ENCODE assay signal across 16 cellular contexts in the genomic region with DNA sequence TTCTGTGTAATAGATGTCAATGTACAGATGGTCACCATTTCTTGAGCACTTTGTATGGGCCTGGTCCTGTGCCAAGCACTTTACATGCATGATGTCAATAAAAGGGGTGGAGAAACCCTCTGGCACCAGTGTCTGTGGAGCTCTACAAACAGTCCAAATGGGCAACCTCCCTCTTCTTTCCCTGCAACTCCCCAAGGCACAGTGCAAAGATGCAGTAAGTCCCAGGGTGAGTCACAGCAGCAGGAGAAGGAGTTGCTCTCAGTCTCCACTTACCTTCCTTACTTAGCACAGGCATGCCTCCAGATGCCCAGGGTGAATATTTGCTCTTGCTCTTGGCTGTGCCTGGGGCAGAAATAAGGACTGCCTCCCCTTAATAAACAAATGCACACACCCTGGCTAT. TPM values are rescaled to one million over a fixed set of nuclear protein-coding genes. Genes with fewer than 3 reads are reported as not detected.
A peak's percentile ranks its signal among the peaks of the same experiment; 100 is the strongest.
DNase-seq lines count a peak whose midpoint lies in the region; ATAC-seq, FAIRE-seq and TF ChIP-seq lines count a peak whose summit lies in the region.
"Had no signal": no experiment of that assay in that cellular context is flagged by ENCODE, and none has a peak within 500 bp of the region (broad histone marks: within the 10 kb centered on the region; RNA-seq: fewer than 3 reads in every experiment).

No MANE protein-coding gene starts in this region.

- POLR2A ChIA-PET in activated CD4-positive, alpha-beta T cell treated with anti-CD3 and anti-CD28 coated beads for 36 hours (lab: Charles Lee): interaction anchor here (1.0 kb wide), 1 partner anchor 121 kb away, joined by 5 read pairs; no protein-coding TSS in a partner anchor

- ATAC-seq in activated CD4-positive, alpha-beta T cell treated with anti-CD3 and anti-CD28 coated beads for 36 hours: no peak

- no peaks in the 10 kb centered on the region for H3K9me3 ChIP-seq in stomach
- no peaks in the 10 kb centered on the region for H3K9me3 ChIP-seq in endodermal cell (ENCODE audit: control insufficient read depth, low read length)
- H3K9me3 ChIP-seq: thyroid gland had no signal

- no peak overlapping the region for H3K9ac ChIP-seq in endodermal cell (ENCODE audit: extremely low read depth, low read length, poor library complexity, severe bottlenecking)

- H3K4me3 ChIP-seq in stomach (no peak overlapping the region), endodermal cell (ENCODE audit: low read length) (no peak overlapping the region)
- H3K4me3 ChIP-seq: thyroid gland had no signal

- FAIRE-seq in HTR-8/SVneo (lab: Jason Lieb, UNC): no peak

- H3K36me3 ChIP-seq in stomach: peaks cover 0 to 53% (median 37%) of the 10 kb centered on the region in 4 donors
- peaks cover 18% of the 10 kb centered on the region for H3K36me3 ChIP-seq in endodermal cell (ENCODE audit: control insufficient read depth, insufficient read depth, low read length)

- TF ChIP-seq POLR2A in stomach (IDR thresholded peaks at IDR 0.05): no peak

- no peaks in the 10 kb centered on the region for H3K9me3 Mint-ChIP-seq in activated CD4-positive, alpha-beta T cell treated with anti-CD3 and anti-CD28 coated beads for 36 hours (ENCODE audit: low read depth)
- H3K9me3 Mint-ChIP-seq in endodermal cell: no peaks in the 10 kb centered on the region

- H3K27ac Mint-ChIP-seq in activated CD4-positive, alpha-beta T cell treated with anti-CD3 and anti-CD28 coated beads for 36 hours: peak overlapping the region; percentile 33
- no peak overlapping the region for H3K27ac Mint-ChIP-seq in endodermal cell
- H3K27ac Mint-ChIP-seq: brain had no signal

- H3K4me3 Mint-ChIP-seq in activated CD4-positive, alpha-beta T cell treated with anti-CD3 and anti-CD28 coated beads for 36 hours: no peak overlapping the region
- H3K4me3 Mint-ChIP-seq in endodermal cell: no peak overlapping the region
- H3K4me3 Mint-ChIP-seq: brain had no signal

- peaks cover 63% of the 10 kb centered on the region for H3K4me1 Mint-ChIP-seq in activated CD4-positive, alpha-beta T cell treated with anti-CD3 and anti-CD28 coated beads for 36 hours
- peaks cover 13% of the 10 kb centered on the region for H3K4me1 Mint-ChIP-seq in endodermal cell

- no peaks in the 10 kb centered on the region for H3K27me3 Mint-ChIP-seq in activated CD4-positive, alpha-beta T cell treated with anti-CD3 and anti-CD28 coated beads for 36 hours
- H3K27me3 Mint-ChIP-seq in endodermal cell (ENCODE audit: insufficient read depth): peaks cover 15% of the 10 kb centered on the region

- H3K36me3 Mint-ChIP-seq in activated CD4-positive, alpha-beta T cell treated with anti-CD3 and anti-CD28 coated beads for 36 hours (ENCODE audit: low read depth): peaks cover 50% of the 10 kb centered on the region
- peaks cover 37% of the 10 kb centered on the region for H3K36me3 Mint-ChIP-seq in endodermal cell (ENCODE audit: low read depth)

- H3K27me3 ChIP-seq in stomach: no peaks in the 10 kb centered on the region
- peaks cover 11% of the 10 kb centered on the region for H3K27me3 ChIP-seq in endodermal cell (ENCODE audit: control insufficient read depth, insufficient read depth, low read length, poor library complexity, severe bottlenecking)
- H3K27me3 ChIP-seq: thyroid gland had no signal

- peaks cover 4 to 34% (median 28%) of the 10 kb centered on the region in 4 donors for H3K4me1 ChIP-seq in stomach
- no peaks in the 10 kb centered on the region for H3K4me1 ChIP-seq in endodermal cell (ENCODE audit: control insufficient read depth, insufficient read depth, low read length)

- CTCF ChIA-PET in activated CD4-positive, alpha-beta T cell treated with anti-CD3 and anti-CD28 coated beads for 36 hours (lab: Charles Lee): interaction anchor here (1.2 to 1.6 kb wide), 2 partner anchors 42 to 324 kb away, joined by 4 to 5 read pairs; no protein-coding TSS in a partner anchor

- intact Hi-C loops in activated CD4-positive, alpha-beta T cell treated with anti-CD3 and anti-CD28 coated beads for 36 hours (cut with DNase I, micrococcal nuclease): loop anchor here in 1 of 2 experiments (10.0 kb wide), 1 partner anchor 557 kb away; the partner anchor contains the start of gene SLAIN2
- intact Hi-C loops in stomach (cut with DNase I; ENCODE audit: low total_unique reads): no loop called here

- no peak for DNase-seq in activated CD4-positive, alpha-beta T cell treated with anti-CD3 and anti-CD28 coated beads for 36 hours
- no peak for DNase-seq in activated CD4-positive, alpha-beta T cell treated with anti-CD3 and anti-CD28 coated beads, Interleukin-2, amount 50 U/mL, for 4 hours
- DNase-seq in RKO (ENCODE audit: low spot score): peak; percentile 36
- DNase-seq in fibroblast of peridontal ligament (ENCODE audit: extremely low read depth): peak; percentile 51
- peak; percentile 50 for DNase-seq in stomach
- no peak for DNase-seq in endodermal cell
- DNase-seq in KG1 (lab: John Stamatoyannopoulos, UW): no peak
- no peak for DNase-seq in HTR-8/SVneo (ENCODE audit: insufficient read length, low spot score)
- DNase-seq: activated naive CD4-positive, alpha-beta T cell; Calu3; mesendoderm; NCI-H1105 treated with DMSO at 0.1 percent for 48 hours; NCI-H526; SHP77; thyroid gland had no signal

- no peak for TF ChIP-seq EP300 in stomach (IDR thresholded peaks at IDR 0.05)

- H3K27ac ChIP-seq in stomach (peak overlapping the region in 2 of 5 donors; percentile 22 to 37), endodermal cell (ENCODE audit: low read depth, low read length) (no peak overlapping the region)
- H3K27ac ChIP-seq: thyroid gland had no signal

- TF ChIP-seq CTCF in stomach (IDR thresholded peaks at IDR 0.05): no peak
- TF ChIP-seq CTCF in endodermal cell (conservative IDR thresholded peaks at IDR 0.05): no peak

RNA-seq across cellular contexts. Expression of gene OCIAD2, which starts 4.3 kb away (rescaled TPM):
- total RNA-seq in activated CD4-positive, alpha-beta T cell treated with anti-CD3 and anti-CD28 coated beads for 36 hours: 10 to 100 TPM; 83.6 to 97.4 TPM
- total RNA-seq in stomach: 100 to 1,000 TPM in 1 of 5 donors, 10 to 100 TPM in 2, 1 to 10 TPM in 2; 1.7 to 371 (median 29.2) TPM
- polyA plus RNA-seq in stomach: 10 to 100 TPM; 55.6 to 80.8 (median 72.7) TPM
- total RNA-seq in endodermal cell: 10 to 100 TPM; 65.7 to 73.9 TPM
- 62.5 TPM for polyA plus RNA-seq in endodermal cell (2013, experiment 1 of 2)
- 67.5 TPM for polyA plus RNA-seq in endodermal cell (2013, experiment 2 of 2)

Comparison
In these comparisons a context has a peak if more than half of its experiments do, and no peak if none do; other contexts are left out.
1. DNase-seq: peak in RKO (single experiment), fibroblast of peridontal ligament (single experiment) and stomach (single experiment); none in activated CD4-positive, alpha-beta T cell treated with anti-CD3 and anti-CD28 coated beads for 36 hours (single experiment), activated CD4-positive, alpha-beta T cell treated with anti-CD3 and anti-CD28 coated beads, Interleukin-2, amount 50 U/mL, for 4 hours (0 of 2), endodermal cell (single experiment), KG1 (single experiment) and HTR-8/SVneo (single experiment).